In the genomic region with DNA sequence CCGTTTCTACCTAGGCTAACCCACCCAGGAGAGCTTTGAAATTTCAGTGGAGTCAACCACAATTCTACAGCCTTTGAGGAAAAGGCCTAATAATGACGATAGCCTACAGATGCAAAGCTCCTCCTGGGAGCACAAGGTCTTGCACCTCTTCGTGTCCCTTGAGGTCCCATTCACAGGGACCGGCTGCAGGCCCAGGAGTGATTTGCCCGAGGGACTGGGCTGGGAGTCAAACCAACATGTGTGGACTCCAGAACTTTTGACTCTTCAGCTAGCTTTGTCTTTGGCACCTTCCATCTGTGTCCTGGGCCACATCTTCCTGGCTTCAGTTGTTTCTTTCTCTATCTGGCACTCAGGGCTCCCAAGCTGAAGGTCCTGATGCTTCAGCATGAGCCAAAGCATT, we compare ENCODE assay signal across 14 cellular contexts.
DNase-seq lines count a peak whose midpoint lies in the region; ATAC-seq and TF ChIP-seq lines count a peak whose summit lies in the region.
"Had no signal": no experiment of that assay in that cellular context is flagged by ENCODE, and none has a peak within 500 bp of the region (broad histone marks: within the 10 kb centered on the region; RNA-seq: fewer than 3 reads in every experiment).

No MANE protein-coding gene starts in this region.

- H3K9me3 Mint-ChIP-seq in activated T-cell treated with anti-CD3 and anti-CD28 coated beads, Interleukin-2, amount 50 U/mL, for 72 hours: no peaks in the 10 kb centered on the region
- no peaks in the 10 kb centered on the region for H3K9me3 Mint-ChIP-seq in activated T-cell treated with anti-CD3 and anti-CD28 coated beads, Interleukin-2, amount 50 U/mL, for 24 hours
- H3K9me3 Mint-ChIP-seq in nephron: no peaks in the 10 kb centered on the region

- H3K4me3 ChIP-seq in coronary artery (no peak overlapping the region), tibial artery (no peak overlapping the region)

- H3K27me3 ChIP-seq in tibial artery: no peaks in the 10 kb centered on the region

- H3K9me3 ChIP-seq in tibial artery: no peaks in the 10 kb centered on the region

- ATAC-seq in activated T-cell treated with anti-CD3 and anti-CD28 coated beads, Interleukin-2, amount 50 U/mL, for 72 hours (replicated peaks in 1 of 2): no peak

- no peaks in the 10 kb centered on the region for H3K36me3 ChIP-seq in tibial artery

- peak overlapping the region; percentile 8 for H3K27ac Mint-ChIP-seq in activated T-cell treated with anti-CD3 and anti-CD28 coated beads, Interleukin-2, amount 50 U/mL, for 72 hours
- no peak overlapping the region for H3K27ac Mint-ChIP-seq in activated T-cell treated with anti-CD3 and anti-CD28 coated beads, Interleukin-2, amount 50 U/mL, for 24 hours
- H3K27ac Mint-ChIP-seq in nephron: peak overlapping the region in 2 of 3 experiments; percentile 26 to 86

- H3K27me3 Mint-ChIP-seq in activated T-cell treated with anti-CD3 and anti-CD28 coated beads, Interleukin-2, amount 50 U/mL, for 72 hours (ENCODE audit: low read depth): no peaks in the 10 kb centered on the region
- no peaks in the 10 kb centered on the region for H3K27me3 Mint-ChIP-seq in activated T-cell treated with anti-CD3 and anti-CD28 coated beads, Interleukin-2, amount 50 U/mL, for 24 hours
- peaks cover 6% of the 10 kb centered on the region for H3K27me3 Mint-ChIP-seq in nephron (ENCODE audit: low read depth)

- H3K4me1 ChIP-seq in tibial artery: peaks cover 0 to 50% (median 35%) of the 10 kb centered on the region in 4 donors

- DNase-seq in activated T-cell treated with anti-CD3 and anti-CD28 coated beads, Interleukin-2, amount 50 U/mL, for 72 hours: no peak
- DNase-seq in activated T-cell treated with anti-CD3 and anti-CD28 coated beads, Interleukin-2, amount 50 U/mL, for 24 hours: no peak
- DNase-seq in coronary artery (ENCODE audit: low spot score) (no peak), tibial artery (peak in 1 of 2 donors; percentile 66), GF-D8 (lab: John Stamatoyannopoulos, UW) (no peak), activated gamma-delta T cell (lab: John Stamatoyannopoulos, UW) (no peak), cerebellum (ENCODE audit: low spot score) (no peak)
- DNase-seq: 8988T, H7, NCI-H1436 treated with DMSO at 0.1 percent for 48 hours, NCI-H2081, NCI-H526 had no signal

- intact Hi-C loops in tibial artery (cut with DNase I; ENCODE audit: low total_unique reads): no loop called here

- H3K27ac ChIP-seq in coronary artery: peak overlapping the region; percentile 75 to 85
- H3K27ac ChIP-seq in tibial artery: peak overlapping the region; percentile 81 to 82
- H3K27ac ChIP-seq: C4-2B had no signal

- H3K4me3 Mint-ChIP-seq in activated T-cell treated with anti-CD3 and anti-CD28 coated beads, Interleukin-2, amount 50 U/mL, for 72 hours: no peak overlapping the region
- no peak overlapping the region for H3K4me3 Mint-ChIP-seq in activated T-cell treated with anti-CD3 and anti-CD28 coated beads, Interleukin-2, amount 50 U/mL, for 24 hours
- no peak overlapping the region for H3K4me3 Mint-ChIP-seq in nephron

- peaks cover 22% of the 10 kb centered on the region for H3K4me1 Mint-ChIP-seq in activated T-cell treated with anti-CD3 and anti-CD28 coated beads, Interleukin-2, amount 50 U/mL, for 72 hours (ENCODE audit: low read depth)
- H3K4me1 Mint-ChIP-seq in activated T-cell treated with anti-CD3 and anti-CD28 coated beads, Interleukin-2, amount 50 U/mL, for 24 hours (ENCODE audit: low read depth): peaks cover 21% of the 10 kb centered on the region
- peaks cover 54% of the 10 kb centered on the region for H3K4me1 Mint-ChIP-seq in nephron

- no peak for TF ChIP-seq CTCF in coronary artery (IDR thresholded peaks at IDR 0.05)
- TF ChIP-seq CTCF in nephron (IDR thresholded peaks at IDR 0.05; ENCODE audit: unreplicated experiment in 3 of 3): no peak
- TF ChIP-seq CTCF in tibial artery (IDR thresholded peaks at IDR 0.05): no peak

- H3K36me3 Mint-ChIP-seq in activated T-cell treated with anti-CD3 and anti-CD28 coated beads, Interleukin-2, amount 50 U/mL, for 72 hours (ENCODE audit: insufficient read depth in 2 of 2): no peaks in the 10 kb centered on the region
- no peaks in the 10 kb centered on the region for H3K36me3 Mint-ChIP-seq in activated T-cell treated with anti-CD3 and anti-CD28 coated beads, Interleukin-2, amount 50 U/mL, for 24 hours (ENCODE audit: low read depth)
- H3K36me3 Mint-ChIP-seq in nephron (ENCODE audit: low read depth): no peaks in the 10 kb centered on the region
